11 cellular contexts compared by ENCODE assay signal in the genomic region with DNA sequence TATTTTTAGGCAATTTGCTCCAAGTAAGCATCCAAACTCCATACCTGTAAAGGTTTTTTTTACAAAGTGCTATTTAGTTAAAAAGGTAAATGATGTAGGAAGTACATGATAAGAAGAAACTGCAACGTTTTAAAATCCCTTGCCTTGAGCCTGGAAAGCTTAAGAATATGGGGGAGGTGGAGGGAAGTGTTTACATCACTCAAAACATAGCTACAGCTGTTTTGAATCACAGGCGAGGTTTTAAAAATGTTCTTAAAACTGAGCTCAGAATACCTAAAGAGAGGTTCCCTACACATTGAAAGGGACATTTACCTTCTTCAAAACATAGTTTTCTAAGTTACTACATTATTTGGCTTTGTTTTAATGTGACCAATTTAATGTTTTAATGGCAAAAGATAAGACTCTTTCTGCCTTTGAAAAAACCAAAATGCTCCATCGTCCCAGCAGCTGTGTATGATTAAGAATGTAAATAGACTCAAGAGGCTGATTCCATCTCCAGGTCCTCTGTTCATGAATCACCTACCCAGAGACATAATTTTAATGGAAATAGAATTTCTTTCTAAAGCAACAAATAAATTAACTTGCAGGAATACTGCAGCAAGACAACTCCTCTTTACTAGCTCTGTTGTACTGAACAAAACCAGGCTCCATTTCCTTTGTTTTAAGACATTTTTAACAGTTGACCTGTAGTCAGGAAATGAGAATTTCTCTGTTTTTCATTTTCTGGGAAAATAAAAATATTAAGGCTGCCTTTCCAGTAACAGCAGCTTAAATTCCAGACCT. TPM values are rescaled to one million over a fixed set of nuclear protein-coding genes. Genes with fewer than 3 reads are reported as not detected.
DNase-seq lines count a peak whose midpoint lies in the region; ATAC-seq and TF ChIP-seq lines count a peak whose summit lies in the region.
"Had no signal": no experiment of that assay in that cellular context is flagged by ENCODE, and none has a peak within 500 bp of the region (broad histone marks: within the 10 kb centered on the region; RNA-seq: fewer than 3 reads in every experiment).

No MANE protein-coding gene starts in this region.

- H3K9me3 ChIP-seq in left ventricle myocardium inferior (replicated peaks) (no peaks in the 10 kb centered on the region), upper lobe of right lung (no peaks in the 10 kb centered on the region)
- H3K9me3 ChIP-seq: body of pancreas, neutrophil had no signal

- H3K4me3 ChIP-seq in left ventricle myocardium inferior (peak overlapping the region; percentile 22), upper lobe of right lung (no peak overlapping the region)
- H3K4me3 ChIP-seq: body of pancreas had no signal

- H3K36me3 ChIP-seq in left ventricle myocardium inferior (no peaks in the 10 kb centered on the region), upper lobe of right lung (no peaks in the 10 kb centered on the region)
- H3K36me3 ChIP-seq: neutrophil had no signal

- peaks cover 49% of the 10 kb centered on the region for H3K4me1 Mint-ChIP-seq in activated naive CD8-positive, alpha-beta T cell treated with anti-CD3 and anti-CD28 coated beads, Interleukin-2, amount 50 U/mL, for 24 hours

- DNase-seq in left ventricle myocardium inferior (no peak), Right ventricle myocardium inferior (ENCODE audit: missing footprints) (no peak), inferior parietal cortex (ENCODE audit: extremely low spot score) (peak; percentile 40), upper lobe of right lung (no peak), NCI-H524 treated with DMSO at 0.1 percent for 48 hours (lab: John Stamatoyannopoulos, UW) (no peak), glomerular visceral epithelial cell (ENCODE audit: extremely low spot score) (no peak)
- DNase-seq in activated naive CD8-positive, alpha-beta T cell treated with anti-CD3 and anti-CD28 coated beads, Interleukin-2, amount 50 U/mL, for 24 hours: no peak
- DNase-seq: body of pancreas, T-cell had no signal

- H3K9me3 Mint-ChIP-seq in activated naive CD8-positive, alpha-beta T cell treated with anti-CD3 and anti-CD28 coated beads, Interleukin-2, amount 50 U/mL, for 24 hours: no peaks in the 10 kb centered on the region
- H3K9me3 Mint-ChIP-seq: T-cell had no signal

- H3K36me3 Mint-ChIP-seq in activated naive CD8-positive, alpha-beta T cell treated with anti-CD3 and anti-CD28 coated beads, Interleukin-2, amount 50 U/mL, for 24 hours (ENCODE audit: low read depth): no peaks in the 10 kb centered on the region
- H3K36me3 Mint-ChIP-seq: T-cell had no signal

- H3K4me3 Mint-ChIP-seq in activated naive CD8-positive, alpha-beta T cell treated with anti-CD3 and anti-CD28 coated beads, Interleukin-2, amount 50 U/mL, for 24 hours: peak overlapping the region; percentile 7

- TF ChIP-seq CTCF in left ventricle myocardium inferior (IDR thresholded peaks at IDR 0.05; ENCODE audit: borderline replicate concordance): no peak
- no peak for TF ChIP-seq CTCF in upper lobe of right lung (IDR thresholded peaks at IDR 0.05)

- H3K27me3 Mint-ChIP-seq in activated naive CD8-positive, alpha-beta T cell treated with anti-CD3 and anti-CD28 coated beads, Interleukin-2, amount 50 U/mL, for 24 hours: no peaks in the 10 kb centered on the region
- H3K27me3 Mint-ChIP-seq: T-cell had no signal

- H3K27me3 ChIP-seq in left ventricle myocardium inferior (ENCODE audit: low read depth) (no peaks in the 10 kb centered on the region), upper lobe of right lung (no peaks in the 10 kb centered on the region)
- H3K27me3 ChIP-seq: body of pancreas, neutrophil had no signal

- no peaks in the 10 kb centered on the region for H3K4me1 ChIP-seq in left ventricle myocardium inferior
- H3K4me1 ChIP-seq in upper lobe of right lung: no peaks in the 10 kb centered on the region

- H3K27ac ChIP-seq in left ventricle myocardium inferior (replicated peaks) (peak overlapping the region; percentile 60), upper lobe of right lung (peak overlapping the region; percentile 28)
- H3K27ac ChIP-seq: neutrophil had no signal

- ATAC-seq in Right ventricle myocardium inferior (no peak), upper lobe of right lung (no peak)
- ATAC-seq in activated naive CD8-positive, alpha-beta T cell treated with anti-CD3 and anti-CD28 coated beads, Interleukin-2, amount 50 U/mL, for 24 hours: no peak
- ATAC-seq in activated CD4-positive, CD25-positive, alpha-beta regulatory T cell treated with anti-CD3 and anti-CD28 coated beads, Interleukin-2, amount 50 U/mL, for 24 hours: no peak
- ATAC-seq: body of pancreas, T-cell had no signal

- H3K27ac Mint-ChIP-seq in activated naive CD8-positive, alpha-beta T cell treated with anti-CD3 and anti-CD28 coated beads, Interleukin-2, amount 50 U/mL, for 24 hours: peak overlapping the region; percentile 69

- intact Hi-C loops in left ventricle myocardium inferior (cut with micrococcal nuclease): no loop called here
- intact Hi-C loops in Right ventricle myocardium inferior (cut with DNase I): no loop called here
- intact Hi-C loops in upper lobe of right lung (cut with DNase I): no loop called here

RNA-seq across cellular contexts. Expression of gene WDR75, which starts 33.9 kb away (rescaled TPM):
- total RNA-seq in left ventricle myocardium inferior: 17.0 TPM
- total RNA-seq in Right ventricle myocardium inferior: 16.5 TPM
- total RNA-seq in upper lobe of right lung: 23.4 TPM
